Comparison of ENCODE assay signal across 8 cellular contexts in genomic region chr9:70413798-70414775, GRCh38. TPM values are rescaled to one million over a fixed set of nuclear protein-coding genes. Genes with fewer than 3 reads are reported as not detected.
A peak's percentile ranks its signal among the peaks of the same experiment; 100 is the strongest.
DNase-seq lines count a peak whose midpoint lies in the region; ATAC-seq and TF ChIP-seq lines count a peak whose summit lies in the region.

Gene KLF9, minus strand, starts transcription at chr9:70414657. Its CDS starts 1,294 bp downstream, at chr9:70413363.

- POLR2A ChIA-PET in RWPE1 (lab: Yijun Ruan, JAX; ENCODE audit: low non-redundant PET): interaction anchor here (0.6 kb wide), 1 partner anchor 75 kb away, joined by 3 read pairs; no protein-coding TSS in a partner anchor
- POLR2A ChIA-PET in naive thymus-derived CD4-positive, alpha-beta T cell (lab: Charles Lee): interaction anchor here (0.8 to 2.7 kb wide), 19 partner anchors 8 to 1369 kb away, joined by 3 to 16 read pairs (median 6); no protein-coding TSS in a partner anchor

- peaks cover 19% of the 10 kb centered on the region for H3K4me1 Mint-ChIP-seq in activated T-helper 17 cell treated with anti-CD3 and anti-CD28 coated beads, Interleukin-2, amount 50 U/mL, for 72 hours
- peaks cover 12 to 63% (median 45%) of the 10 kb centered on the region in 7 donors for H3K4me1 Mint-ChIP-seq in naive thymus-derived CD4-positive, alpha-beta T cell
- peaks cover 35% of the 10 kb centered on the region for H3K4me1 Mint-ChIP-seq in stimulated activated memory B cell treated with anti-CD40 and anti-IgM and Interleukin-4, amounts not matched to agents 10 μg/mL and 1 μg/mL and 100 μg/mL, for 72 hours

- DNase-seq in DMS53 treated with DMSO at 0.1 percent for 48 hours (lab: John Stamatoyannopoulos, UW; ENCODE audit: unreplicated experiment): peak; percentile 88
- DNase-seq in KG1 (lab: John Stamatoyannopoulos, UW): peak; percentile 71
- DNase-seq in RWPE1 (ENCODE audit: low spot score): peak; percentile 99
- peak; percentile 98 for DNase-seq in fibroblast of gingiva (ENCODE audit: low read depth)
- DNase-seq in naive thymus-derived CD4-positive, alpha-beta T cell: peak; percentile 76 to 97 (median 96)

- intact Hi-C loops in naive thymus-derived CD4-positive, alpha-beta T cell (cut with micrococcal nuclease): loop anchor here (1.0 to 10.0 kb wide), 12 partner anchors 61 to 1953 kb away; partner anchors contain the start of genes CEMIP2 (in 2 of the 2), ABHD17B (in 1 of the 2), C9orf85 (in 1 of the 2) and CFAP95 (in 1 of the 2)

- no peaks in the 10 kb centered on the region for H3K27me3 Mint-ChIP-seq in activated T-helper 17 cell treated with anti-CD3 and anti-CD28 coated beads, Interleukin-2, amount 50 U/mL, for 72 hours
- peaks cover 0 to 3% (median 0%) of the 10 kb centered on the region in 5 donors for H3K27me3 Mint-ChIP-seq in naive thymus-derived CD4-positive, alpha-beta T cell
- no peaks in the 10 kb centered on the region for H3K27me3 Mint-ChIP-seq in stimulated activated memory B cell treated with anti-CD40 and anti-IgM and Interleukin-4, amounts not matched to agents 10 μg/mL and 1 μg/mL and 100 μg/mL, for 72 hours

- H3K9me3 Mint-ChIP-seq in activated T-helper 17 cell treated with anti-CD3 and anti-CD28 coated beads, Interleukin-2, amount 50 U/mL, for 72 hours: no peaks in the 10 kb centered on the region
- peaks cover 0 to 5% (median 0%) of the 10 kb centered on the region in 11 donors for H3K9me3 Mint-ChIP-seq in naive thymus-derived CD4-positive, alpha-beta T cell
- no peaks in the 10 kb centered on the region for H3K9me3 Mint-ChIP-seq in stimulated activated memory B cell treated with anti-CD40 and anti-IgM and Interleukin-4, amounts not matched to agents 10 μg/mL and 1 μg/mL and 100 μg/mL, for 72 hours

- no peak for TF ChIP-seq CTCF in RWPE1 (conservative IDR thresholded peaks at IDR 0.05; ENCODE audit: low read depth)

- H3K36me3 Mint-ChIP-seq in activated T-helper 17 cell treated with anti-CD3 and anti-CD28 coated beads, Interleukin-2, amount 50 U/mL, for 72 hours (ENCODE audit: low read depth): peaks cover 45% of the 10 kb centered on the region
- peaks cover 0 to 4% (median 3%) of the 10 kb centered on the region in 5 donors for H3K36me3 Mint-ChIP-seq in naive thymus-derived CD4-positive, alpha-beta T cell
- no peaks in the 10 kb centered on the region for H3K36me3 Mint-ChIP-seq in stimulated activated memory B cell treated with anti-CD40 and anti-IgM and Interleukin-4, amounts not matched to agents 10 μg/mL and 1 μg/mL and 100 μg/mL, for 72 hours

- peak within 1 kb of the TSS; percentile 99 for H3K27ac ChIP-seq in RWPE1
- peak within 1 kb of the TSS; percentile 99 for H3K27ac ChIP-seq in naive thymus-derived CD4-positive, alpha-beta T cell (ENCODE audit: low read depth, low read length)

- peak within 1 kb of the TSS; percentile 42 for H3K4me3 ChIP-seq in naive thymus-derived CD4-positive, alpha-beta T cell (ENCODE audit: low read length)

- peaks cover 0 to 14% (median 0%) of the 10 kb centered on the region in 3 experiments for H3K36me3 ChIP-seq in naive thymus-derived CD4-positive, alpha-beta T cell (ENCODE audit: control insufficient read depth in 2 of 3, insufficient read depth in 3 of 3, low read length in 3 of 3)

- CTCF ChIA-PET in RWPE1 (lab: Yijun Ruan, JAX): interaction anchor here (0.6 to 1.5 kb wide), 5 partner anchors 71 to 189 kb away, joined by 3 to 7 read pairs (median 6); no protein-coding TSS in a partner anchor
- CTCF ChIA-PET in naive thymus-derived CD4-positive, alpha-beta T cell (lab: Charles Lee): interaction anchor here (0.9 kb wide), 1 partner anchor 21 kb away, joined by 3 read pairs; no protein-coding TSS in a partner anchor

- peak within 1 kb of the TSS; percentile 99 for H3K27ac Mint-ChIP-seq in activated T-helper 17 cell treated with anti-CD3 and anti-CD28 coated beads, Interleukin-2, amount 50 U/mL, for 72 hours
- H3K27ac Mint-ChIP-seq in naive thymus-derived CD4-positive, alpha-beta T cell: peak within 1 kb of the TSS; percentile 99 to 100 (median 100)
- peak within 1 kb of the TSS; percentile 98 for H3K27ac Mint-ChIP-seq in stimulated activated memory B cell treated with anti-CD40 and anti-IgM and Interleukin-4, amounts not matched to agents 10 μg/mL and 1 μg/mL and 100 μg/mL, for 72 hours

- peak within 1 kb of the TSS; percentile 97 for H3K4me3 Mint-ChIP-seq in activated T-helper 17 cell treated with anti-CD3 and anti-CD28 coated beads, Interleukin-2, amount 50 U/mL, for 72 hours
- H3K4me3 Mint-ChIP-seq in naive thymus-derived CD4-positive, alpha-beta T cell: peak within 1 kb of the TSS; percentile 91 to 100 (median 96)
- peak within 1 kb of the TSS; percentile 97 for H3K4me3 Mint-ChIP-seq in stimulated activated memory B cell treated with anti-CD40 and anti-IgM and Interleukin-4, amounts not matched to agents 10 μg/mL and 1 μg/mL and 100 μg/mL, for 72 hours

- H3K9me3 ChIP-seq in naive thymus-derived CD4-positive, alpha-beta T cell (ENCODE audit: control insufficient read depth in 2 of 3, low read length in 3 of 3): no peaks in the 10 kb centered on the region

- peak; percentile 73 for ATAC-seq in GM21723 (IDR thresholded peaks at IDR 0.05; ENCODE audit: unreplicated experiment)
- ATAC-seq in activated T-helper 17 cell treated with anti-CD3 and anti-CD28 coated beads, Interleukin-2, amount 50 U/mL, for 72 hours (replicated peaks): peak; percentile 75
- ATAC-seq in naive thymus-derived CD4-positive, alpha-beta T cell: peak; percentile 89
- ATAC-seq in stimulated activated memory B cell treated with anti-CD40 and anti-IgM and Interleukin-4, amounts not matched to agents 10 μg/mL and 1 μg/mL and 100 μg/mL, for 72 hours: peak; percentile 94

- peaks cover 37 to 39% of the 10 kb centered on the region in 2 donors for H3K4me1 ChIP-seq in naive thymus-derived CD4-positive, alpha-beta T cell (ENCODE audit: control insufficient read depth in 2 of 2, insufficient read depth in 2 of 2, low read length in 2 of 2)

- no peaks in the 10 kb centered on the region for H3K27me3 ChIP-seq in naive thymus-derived CD4-positive, alpha-beta T cell (ENCODE audit: control insufficient read depth in 2 of 2, insufficient read depth in 2 of 2, low read length in 2 of 2)

RNA-seq across cellular contexts. Expression of gene KLF9, which starts in this region (rescaled TPM):
- total RNA-seq in activated T-helper 17 cell treated with anti-CD3 and anti-CD28 coated beads, Interleukin-2, amount 50 U/mL, for 72 hours: 10 to 100 TPM in 1 of 2 donors, 1 to 10 TPM in 1; 9.1 to 19.0 TPM
- total RNA-seq in naive thymus-derived CD4-positive, alpha-beta T cell: 10 to 100 TPM; 12.6 to 96.7 (median 23.3) TPM
- 1 to 10 TPM; 2.3 to 3.5 TPM for polyA plus RNA-seq in naive thymus-derived CD4-positive, alpha-beta T cell

Comparison
In these comparisons a context has a peak if more than half of its experiments do, and no peak if none do; other contexts are left out.
1. Peak in every context shown above with its lines: DNase-seq, ATAC-seq, H3K4me3 ChIP-seq and H3K27ac ChIP-seq.